21 cellular contexts compared by ENCODE assay signal in the genomic region with DNA sequence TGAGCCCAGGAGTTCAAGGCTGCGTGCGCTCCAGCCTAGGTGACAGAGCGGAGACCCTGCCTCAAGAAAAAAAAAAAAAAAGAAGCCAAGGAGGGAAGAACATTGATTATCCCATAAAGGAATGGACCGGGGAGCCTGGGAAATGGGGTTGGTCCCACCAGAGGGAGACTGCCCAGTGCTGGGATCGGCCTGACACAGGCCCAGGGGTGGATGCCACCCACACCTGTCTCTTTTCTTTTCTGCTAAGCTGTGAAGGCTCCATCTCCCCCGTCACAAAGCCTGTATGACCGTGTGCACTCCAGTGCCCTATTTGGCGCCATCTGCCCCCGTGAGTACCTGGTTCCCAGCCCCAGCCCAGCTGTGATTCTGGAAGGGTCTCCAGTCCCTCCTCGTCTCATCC. TPM values are rescaled to one million over a fixed set of nuclear protein-coding genes. Genes with fewer than 3 reads are reported as not detected.
"Had no signal": no experiment of that assay in that cellular context is flagged by ENCODE, and none has a peak within 500 bp of the region (broad histone marks: within the 10 kb centered on the region; RNA-seq: fewer than 3 reads in every experiment).

No MANE protein-coding gene starts in this region.

- ATAC-seq: K562 had no signal

- H3K9me3 Mint-ChIP-seq: IgD-negative memory B cell had no signal

- DNase-seq: Kasumi-1, MM.1S, NCI-H1092 treated with DMSO at 0.1 percent for 48 hours, NCI-H146, NCI-H187, NCI-H2029, NCI-H2081 treated with DMSO at 0.1 percent for 48 hours, NCI-H2171, NCI-H226, NCI-H446, NCI-H510A, NCI-H524 treated with DMSO at 0.1 percent for 48 hours, NCI-H69, NCI-H774, Right ventricle myocardium superior, RPMI8226, SIG-M5 had no signal

- H3K36me3 Mint-ChIP-seq: IgD-negative memory B cell had no signal

RNA-seq across cellular contexts. Expression of gene C16orf96, which starts 42.9 kb away (rescaled TPM):
- total RNA-seq: K562, M059J, SJSA1 had no signal
- polyA plus RNA-seq: K562 had no signal
